In genomic region chr11:67102664-67103063, GRCh38 we compare ENCODE assay signal across 1 cellular context.
TF ChIP-seq lines count a peak whose summit lies in the region.

No MANE protein-coding gene starts in this region.

TF ChIP-seq in GM23338, 12 proteins besides CTCF, POLR2A, EP300 and RAD21:
- TF ChIP-seq CREB1 (CRISPR knock-in tag; IDR thresholded peaks at IDR 0.05; ENCODE audit: low read depth) (no peak), EZH2 (IDR thresholded peaks at IDR 0.05; ENCODE audit: low read depth, unreplicated experiment) (no peak), ZNF331 (CRISPR knock-in tag; IDR thresholded peaks at IDR 0.05; ENCODE audit: low read depth) (no peak), JUNB (IDR thresholded peaks at IDR 0.05; ENCODE audit: unreplicated experiment) (no peak), STAT1 (IDR thresholded peaks at IDR 0.05; ENCODE audit: unreplicated experiment) (no peak), POLR2AphosphoS5 (IDR thresholded peaks at IDR 0.05; ENCODE audit: low read depth) (no peak), ZNF114 (CRISPR knock-in tag; IDR thresholded peaks at IDR 0.05) (no peak), NANOG (IDR thresholded peaks at IDR 0.05; ENCODE audit: borderline replicate concordance) (no peak), REST (IDR thresholded peaks at IDR 0.05; ENCODE audit: unreplicated experiment) (no peak), EZH2phosphoT487 (IDR thresholded peaks at IDR 0.05; ENCODE audit: unreplicated experiment) (no peak)
- TF ChIP-seq, protein P1, sequence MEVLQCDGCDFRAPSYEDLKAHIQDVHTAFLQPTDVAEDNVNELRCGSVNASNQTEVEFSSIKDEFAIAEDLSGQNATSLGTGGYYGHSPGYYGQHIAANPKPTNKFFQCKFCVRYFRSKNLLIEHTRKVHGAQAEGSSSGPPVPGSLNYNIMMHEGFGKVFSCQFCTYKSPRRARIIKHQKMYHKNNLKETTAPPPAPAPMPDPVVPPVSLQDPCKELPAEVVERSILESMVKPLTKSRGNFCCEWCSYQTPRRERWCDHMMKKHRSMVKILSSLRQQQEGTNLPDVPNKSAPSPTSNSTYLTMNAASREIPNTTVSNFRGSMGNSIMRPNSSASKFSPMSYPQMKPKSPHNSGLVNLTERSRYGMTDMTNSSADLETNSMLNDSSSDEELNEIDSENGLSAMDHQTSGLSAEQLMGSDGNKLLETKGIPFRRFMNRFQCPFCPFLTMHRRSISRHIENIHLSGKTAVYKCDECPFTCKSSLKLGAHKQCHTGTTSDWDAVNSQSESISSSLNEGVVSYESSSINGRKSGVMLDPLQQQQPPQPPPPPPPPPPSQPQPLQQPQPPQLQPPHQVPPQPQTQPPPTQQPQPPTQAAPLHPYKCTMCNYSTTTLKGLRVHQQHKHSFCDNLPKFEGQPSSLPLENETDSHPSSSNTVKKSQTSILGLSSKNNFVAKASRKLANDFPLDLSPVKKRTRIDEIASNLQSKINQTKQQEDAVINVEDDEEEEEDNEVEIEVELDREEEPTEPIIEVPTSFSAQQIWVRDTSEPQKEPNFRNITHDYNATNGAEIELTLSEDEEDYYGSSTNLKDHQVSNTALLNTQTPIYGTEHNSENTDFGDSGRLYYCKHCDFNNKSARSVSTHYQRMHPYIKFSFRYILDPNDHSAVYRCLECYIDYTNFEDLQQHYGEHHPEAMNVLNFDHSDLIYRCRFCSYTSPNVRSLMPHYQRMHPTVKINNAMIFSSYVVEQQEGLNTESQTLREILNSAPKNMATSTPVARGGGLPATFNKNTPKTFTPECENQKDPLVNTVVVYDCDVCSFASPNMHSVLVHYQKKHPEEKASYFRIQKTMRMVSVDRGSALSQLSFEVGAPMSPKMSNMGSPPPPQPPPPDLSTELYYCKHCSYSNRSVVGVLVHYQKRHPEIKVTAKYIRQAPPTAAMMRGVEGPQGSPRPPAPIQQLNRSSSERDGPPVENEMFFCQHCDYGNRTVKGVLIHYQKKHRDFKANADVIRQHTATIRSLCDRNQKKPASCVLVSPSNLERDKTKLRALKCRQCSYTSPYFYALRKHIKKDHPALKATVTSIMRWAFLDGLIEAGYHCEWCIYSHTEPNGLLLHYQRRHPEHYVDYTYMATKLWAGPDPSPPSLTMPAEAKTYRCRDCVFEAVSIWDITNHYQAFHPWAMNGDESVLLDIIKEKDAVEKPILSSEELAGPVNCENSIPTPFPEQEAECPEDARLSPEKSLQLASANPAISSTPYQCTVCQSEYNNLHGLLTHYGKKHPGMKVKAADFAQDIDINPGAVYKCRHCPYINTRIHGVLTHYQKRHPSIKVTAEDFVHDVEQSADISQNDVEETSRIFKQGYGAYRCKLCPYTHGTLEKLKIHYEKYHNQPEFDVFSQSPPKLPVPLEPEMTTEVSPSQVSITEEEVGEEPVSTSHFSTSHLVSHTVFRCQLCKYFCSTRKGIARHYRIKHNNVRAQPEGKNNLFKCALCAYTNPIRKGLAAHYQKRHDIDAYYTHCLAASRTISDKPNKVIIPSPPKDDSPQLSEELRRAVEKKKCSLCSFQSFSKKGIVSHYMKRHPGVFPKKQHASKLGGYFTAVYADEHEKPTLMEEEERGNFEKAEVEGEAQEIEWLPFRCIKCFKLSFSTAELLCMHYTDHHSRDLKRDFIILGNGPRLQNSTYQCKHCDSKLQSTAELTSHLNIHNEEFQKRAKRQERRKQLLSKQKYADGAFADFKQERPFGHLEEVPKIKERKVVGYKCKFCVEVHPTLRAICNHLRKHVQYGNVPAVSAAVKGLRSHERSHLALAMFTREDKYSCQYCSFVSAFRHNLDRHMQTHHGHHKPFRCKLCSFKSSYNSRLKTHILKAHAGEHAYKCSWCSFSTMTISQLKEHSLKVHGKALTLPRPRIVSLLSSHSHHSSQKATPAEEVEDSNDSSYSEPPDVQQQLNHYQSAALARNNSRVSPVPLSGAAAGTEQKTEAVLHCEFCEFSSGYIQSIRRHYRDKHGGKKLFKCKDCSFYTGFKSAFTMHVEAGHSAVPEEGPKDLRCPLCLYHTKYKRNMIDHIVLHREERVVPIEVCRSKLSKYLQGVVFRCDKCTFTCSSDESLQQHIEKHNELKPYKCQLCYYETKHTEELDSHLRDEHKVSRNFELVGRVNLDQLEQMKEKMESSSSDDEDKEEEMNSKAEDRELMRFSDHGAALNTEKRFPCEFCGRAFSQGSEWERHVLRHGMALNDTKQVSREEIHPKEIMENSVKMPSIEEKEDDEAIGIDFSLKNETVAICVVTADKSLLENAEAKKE (CRISPR knock-in tag; IDR thresholded peaks at IDR 0.05) = no peak
- TF ChIP-seq, protein P2, sequence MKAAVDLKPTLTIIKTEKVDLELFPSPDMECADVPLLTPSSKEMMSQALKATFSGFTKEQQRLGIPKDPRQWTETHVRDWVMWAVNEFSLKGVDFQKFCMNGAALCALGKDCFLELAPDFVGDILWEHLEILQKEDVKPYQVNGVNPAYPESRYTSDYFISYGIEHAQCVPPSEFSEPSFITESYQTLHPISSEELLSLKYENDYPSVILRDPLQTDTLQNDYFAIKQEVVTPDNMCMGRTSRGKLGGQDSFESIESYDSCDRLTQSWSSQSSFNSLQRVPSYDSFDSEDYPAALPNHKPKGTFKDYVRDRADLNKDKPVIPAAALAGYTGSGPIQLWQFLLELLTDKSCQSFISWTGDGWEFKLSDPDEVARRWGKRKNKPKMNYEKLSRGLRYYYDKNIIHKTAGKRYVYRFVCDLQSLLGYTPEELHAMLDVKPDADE (IDR thresholded peaks at IDR 0.05) = no peak
